In genomic region chrX:44314259-44314734, GRCh38 we compare ENCODE assay signal across 8 cellular contexts. TPM values are rescaled to one million over a fixed set of nuclear protein-coding genes. Genes with fewer than 3 reads are reported as not detected.
DNase-seq lines count a peak whose midpoint lies in the region; ATAC-seq lines count a peak whose summit lies in the region.

No MANE protein-coding gene starts in this region.

- DNase-seq in Jurkat, Clone E6-1 (ENCODE audit: low read depth, low spot score), result peak; percentile 28
- DNase-seq in activated naive CD8-positive, alpha-beta T cell treated with anti-CD3 and anti-CD28 coated beads, Interleukin-2, amount 50 U/mL, for 24 hours, result peak; percentile 6
- peak; percentile 15 for DNase-seq in medulla oblongata (ENCODE audit: extremely low spot score)
- no peak for DNase-seq in germinal center (ENCODE audit: low spot score)
- no peak for DNase-seq in hepatic stellate cell (ENCODE audit: low spot score)

- ATAC-seq in activated naive CD8-positive, alpha-beta T cell treated with anti-CD3 and anti-CD28 coated beads, Interleukin-2, amount 50 U/mL, for 24 hours, result peak; percentile 68
- ATAC-seq in HG03097 (IDR thresholded peaks at IDR 0.05; ENCODE audit: low FRiP score, unreplicated experiment) (no peak), HG03442 (IDR thresholded peaks at IDR 0.05; ENCODE audit: unreplicated experiment) (no peak)

- H3K4me3 Mint-ChIP-seq in activated naive CD8-positive, alpha-beta T cell treated with anti-CD3 and anti-CD28 coated beads, Interleukin-2, amount 50 U/mL, for 24 hours, result no peak overlapping the region

- H3K4me3 ChIP-seq in BLaER1 treated with 17β-estradiol and CSF1 and Interleukin-3, amounts not matched to agents 10 nM and 100 nM, result peak overlapping the region in 4 of 10 experiments; percentile 5 to 17 (median 12); a peak in 5 of 20 replicates
- H3K4me3 ChIP-seq in Jurkat, Clone E6-1 (ENCODE audit: low read length), result no peak overlapping the region

- peak overlapping the region in 10 of 11 experiments; percentile 24 to 90 (median 88); a peak in 19 of 22 replicates for H3K27ac ChIP-seq in BLaER1 treated with 17β-estradiol and CSF1 and Interleukin-3, amounts not matched to agents 10 nM and 100 nM

- peak overlapping the region; percentile 50 for H3K27ac Mint-ChIP-seq in activated naive CD8-positive, alpha-beta T cell treated with anti-CD3 and anti-CD28 coated beads, Interleukin-2, amount 50 U/mL, for 24 hours

- H3K9me3 Mint-ChIP-seq in activated naive CD8-positive, alpha-beta T cell treated with anti-CD3 and anti-CD28 coated beads, Interleukin-2, amount 50 U/mL, for 24 hours, result no peaks in the 10 kb centered on the region

- no peaks in the 10 kb centered on the region for H4K20me1 ChIP-seq in BLaER1 treated with 17β-estradiol and CSF1 and Interleukin-3, amounts not matched to agents 10 nM and 100 nM

- H3K27me3 ChIP-seq in BLaER1 treated with 17β-estradiol and CSF1 and Interleukin-3, amounts not matched to agents 10 nM and 100 nM, result no peaks in the 10 kb centered on the region

- no peaks in the 10 kb centered on the region for H3K27me3 Mint-ChIP-seq in activated naive CD8-positive, alpha-beta T cell treated with anti-CD3 and anti-CD28 coated beads, Interleukin-2, amount 50 U/mL, for 24 hours

- peaks cover 24 to 63% (median 51%) of the 10 kb centered on the region in 10 experiments for H3K4me1 ChIP-seq in BLaER1 treated with 17β-estradiol and CSF1 and Interleukin-3, amounts not matched to agents 10 nM and 100 nM

- H3K4me2 ChIP-seq in BLaER1 treated with 17β-estradiol and CSF1 and Interleukin-3, amounts not matched to agents 10 nM and 100 nM, result peak overlapping the region; percentile 56 to 83 (median 74)

- H3K4me1 Mint-ChIP-seq in activated naive CD8-positive, alpha-beta T cell treated with anti-CD3 and anti-CD28 coated beads, Interleukin-2, amount 50 U/mL, for 24 hours, result peaks cover 21% of the 10 kb centered on the region

- no peaks in the 10 kb centered on the region for H3K36me3 Mint-ChIP-seq in activated naive CD8-positive, alpha-beta T cell treated with anti-CD3 and anti-CD28 coated beads, Interleukin-2, amount 50 U/mL, for 24 hours (ENCODE audit: low read depth)

- H3K9me3 ChIP-seq in BLaER1 treated with 17β-estradiol and CSF1 and Interleukin-3, amounts not matched to agents 10 nM and 100 nM (replicated peaks in 1 of 11), result peaks cover 27 to 52% (median 47%) of the 10 kb centered on the region in 11 experiments

- peak overlapping the region in 9 of 11 experiments; percentile 53 to 76 (median 71); a peak in 18 of 22 replicates for H3K9ac ChIP-seq in BLaER1 treated with 17β-estradiol and CSF1 and Interleukin-3, amounts not matched to agents 10 nM and 100 nM

- peaks cover 0 to 27% (median 4%) of the 10 kb centered on the region in 11 experiments; a peak in 8 of 22 replicates for H3K36me3 ChIP-seq in BLaER1 treated with 17β-estradiol and CSF1 and Interleukin-3, amounts not matched to agents 10 nM and 100 nM

RNA-seq across cellular contexts. Expression of gene EFHC2, which starts 29.2 kb away (rescaled TPM):
- not detected for polyA plus RNA-seq in Jurkat, Clone E6-1 (2012; ENCODE audit: insufficient read depth, insufficient read length)

Comparison
In these comparisons a context has a peak if more than half of its experiments do, and no peak if none do; other contexts are left out.
1. DNase-seq: peak in Jurkat, Clone E6-1 (single experiment), activated naive CD8-positive, alpha-beta T cell treated with anti-CD3 and anti-CD28 coated beads, Interleukin-2, amount 50 U/mL, for 24 hours (single experiment) and medulla oblongata (single experiment); none in germinal center (single experiment) and hepatic stellate cell (single experiment).